In the genomic region with DNA sequence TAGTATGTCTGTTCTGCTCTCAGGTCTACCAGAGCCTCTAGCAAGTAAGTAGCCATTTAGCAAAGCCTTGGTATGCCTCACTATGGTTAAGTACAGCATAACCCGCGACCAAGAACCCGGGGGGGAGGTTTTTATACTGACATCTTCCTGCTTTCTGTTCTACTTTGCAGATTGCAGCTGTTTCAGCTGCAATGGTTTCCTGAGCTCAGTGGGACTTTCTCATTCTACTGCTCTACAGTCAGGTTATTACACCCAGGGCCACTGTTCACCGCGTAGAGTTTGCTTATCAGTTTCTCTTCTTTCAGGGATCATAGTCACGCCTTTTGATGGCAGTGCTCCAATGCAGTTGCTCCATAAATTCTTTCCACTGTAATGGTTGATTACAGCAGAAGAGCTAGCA, we compare ENCODE assay signal across 14 cellular contexts.
DNase-seq lines count a peak whose midpoint lies in the region; ATAC-seq, FAIRE-seq and TF ChIP-seq lines count a peak whose summit lies in the region.
"Had no signal": no experiment of that assay in that cellular context is flagged by ENCODE, and none has a peak within 500 bp of the region (broad histone marks: within the 10 kb centered on the region; RNA-seq: fewer than 3 reads in every experiment).

No MANE protein-coding gene starts in this region.

- no peak for TF ChIP-seq EP300 in H1 (IDR thresholded peaks at IDR 0.05; ENCODE audit: borderline replicate concordance in 1 of 2, low read depth in 2 of 2, low read length in 2 of 2)

- no peak overlapping the region for H2BK120ac ChIP-seq in H1 (replicated peaks; ENCODE audit: low read depth, low read length)

- no peak overlapping the region for H3K27ac Mint-ChIP-seq in GM23338
- H3K27ac Mint-ChIP-seq in activated CD4-positive, alpha-beta T cell treated with anti-CD3 and anti-CD28 coated beads for 36 hours, result no peak overlapping the region

- H3K36me3 Mint-ChIP-seq in GM23338 (ENCODE audit: low read depth), result no peaks in the 10 kb centered on the region
- no peaks in the 10 kb centered on the region for H3K36me3 Mint-ChIP-seq in activated CD4-positive, alpha-beta T cell treated with anti-CD3 and anti-CD28 coated beads for 36 hours (ENCODE audit: low read depth)

- H3K18ac ChIP-seq in H1 (ENCODE audit: extremely low read depth, low read length), result no peak overlapping the region

- H3K4me2 ChIP-seq in GM23338, result no peak overlapping the region
- H3K4me2 ChIP-seq in H1 (ENCODE audit: insufficient read depth in 1 of 2, low read depth in 2 of 2, low read length in 2 of 2), result no peak overlapping the region
- H3K4me2 ChIP-seq: BLaER1 treated with 17β-estradiol and CSF1 and Interleukin-3, amounts not matched to agents 10 nM and 100 nM had no signal

- TF ChIP-seq RAD21 in H1 (IDR thresholded peaks at IDR 0.05 in 1 of 2, conservative IDR thresholded peaks at IDR 0.05 in 1 of 2; ENCODE audit: low read depth in 2 of 2, low read length in 2 of 2), result no peak; a peak in 1 of 4 replicates

- CTCF ChIA-PET in H1 (lab: Charles Lee; ENCODE audit: partially characterized antibody), result interaction anchor here (0.8 to 1.3 kb wide), 3 partner anchors 13 to 247 kb away, joined by 3 to 4 read pairs (median 3); no protein-coding TSS in a partner anchor
- CTCF ChIA-PET in activated CD4-positive, alpha-beta T cell treated with anti-CD3 and anti-CD28 coated beads for 36 hours (lab: Charles Lee), result no interaction called here

- H2BK15ac ChIP-seq in H1 (ENCODE audit: low read length), result no peak overlapping the region

- H2BK20ac ChIP-seq in H1 (ENCODE audit: low read length), result no peak overlapping the region

- no peak for TF ChIP-seq POLR2A in H1 (IDR thresholded peaks at IDR 0.05; ENCODE audit: control extremely low read depth in 1 of 2, low read depth in 2 of 2, low read length in 2 of 2)

- H3K27ac ChIP-seq in GM23338 (ENCODE audit: low read depth) (no peak overlapping the region), H1 (ENCODE audit: low read depth, low read length) (no peak overlapping the region)
- H3K27ac ChIP-seq: BLaER1 treated with 17β-estradiol and CSF1 and Interleukin-3, amounts not matched to agents 10 nM and 100 nM had no signal

- H3K14ac ChIP-seq in H1 (ENCODE audit: insufficient read length), result no peak overlapping the region

- H3K27me3 ChIP-seq in GM23338 (ENCODE audit: insufficient read depth) (no peaks in the 10 kb centered on the region), H1 (replicated peaks in 1 of 4; ENCODE audit: control insufficient read depth in 3 of 4, extremely low read depth in 1 of 4, insufficient read depth in 3 of 4, low read length in 3 of 4) (no peaks in the 10 kb centered on the region)
- H3K27me3 ChIP-seq: BLaER1 treated with 17β-estradiol and CSF1 and Interleukin-3, amounts not matched to agents 10 nM and 100 nM had no signal

- H3K4ac ChIP-seq in H1 (replicated peaks; ENCODE audit: insufficient read length, low read depth, low read length), result no peak overlapping the region

- H3K9me2 ChIP-seq in GM23338 (ENCODE audit: insufficient read depth), result no peaks in the 10 kb centered on the region

- H2AFZ ChIP-seq in GM23338, result peak overlapping the region; percentile 65; the same call in 1 of the 2 replicates
- H2AFZ ChIP-seq in H1 (ENCODE audit: low read length), result peak overlapping the region; percentile 41; the same call in 1 of the 2 replicates

- WGBS in H1 (ENCODE audit: extremely low coverage in 1 of 2, insufficient coverage in 1 of 2, insufficient read length in 1 of 2, insufficient replicate concordance in 2 of 2, low coverage in 1 of 2, low lambda C conversion rate in 2 of 2, missing lambda C conversion rate in 1 of 2), 2 experiments, result 92% methylated on average over 6 of the region's 6 CpGs; no CpG with 5 or more reads in 1 of the 2 experiments

- H2BK5ac ChIP-seq in H1 (ENCODE audit: low read depth, low read length), result no peak overlapping the region

- H4K8ac ChIP-seq in H1 (ENCODE audit: extremely low read depth, insufficient read depth, low read length), result no peak overlapping the region

- no peaks in the 10 kb centered on the region for H3K27me3 Mint-ChIP-seq in GM23338 (ENCODE audit: insufficient read depth, low read depth, poor library complexity)
- no peaks in the 10 kb centered on the region for H3K27me3 Mint-ChIP-seq in activated CD4-positive, alpha-beta T cell treated with anti-CD3 and anti-CD28 coated beads for 36 hours

- H3K79me2 ChIP-seq in GM23338 (replicated peaks; ENCODE audit: insufficient read depth) (no peaks in the 10 kb centered on the region), H1 (ENCODE audit: control insufficient read depth in 1 of 2, insufficient read depth in 2 of 2, low read length in 2 of 2) (no peaks in the 10 kb centered on the region)

- H4K91ac ChIP-seq in H1 (replicated peaks; ENCODE audit: insufficient read length, low read length), result no peak overlapping the region

- H3K4me1 ChIP-seq in GM23338 (ENCODE audit: insufficient read depth) (0 out of 2 replicates have a peak, but pooled peaks cover 9% of the 10 kb centered on the region), H1 (replicated peaks in 1 of 4; ENCODE audit: control insufficient read depth in 3 of 4, insufficient read depth in 4 of 4, low read length in 3 of 4) (no peaks in the 10 kb centered on the region)
- H3K4me1 ChIP-seq: BLaER1 treated with 17β-estradiol and CSF1 and Interleukin-3, amounts not matched to agents 10 nM and 100 nM had no signal

- H4K5ac ChIP-seq in H1 (ENCODE audit: insufficient read length, low read depth, low read length), result no peak overlapping the region

- no peak for DNase-seq in GM23338 (ENCODE audit: low spot score)
- peak; percentile 75 for DNase-seq in NCI-H226
- DNase-seq in H1 (ENCODE audit: low read depth in 1 of 2, low spot score in 2 of 2), result no peak
- peak; percentile 46 for DNase-seq in myocyte (ENCODE audit: low read depth)
- no peak for DNase-seq in GOT3 (lab: John Stamatoyannopoulos, UW)
- DNase-seq in germinal center (ENCODE audit: low spot score), result no peak
- no peak for DNase-seq in activated CD4-positive, alpha-beta T cell treated with anti-CD3 and anti-CD28 coated beads for 36 hours
- DNase-seq: NCI-H1092 treated with DMSO at 0.1 percent for 48 hours, NCI-H1694, NCI-H2107, NCI-H774, SIG-M5 had no signal

- H3K9ac ChIP-seq in H1 (replicated peaks in 1 of 4; ENCODE audit: extremely low read depth in 1 of 4, low read depth in 3 of 4, low read length in 3 of 4), result no peak overlapping the region
- H3K9ac ChIP-seq: BLaER1 treated with 17β-estradiol and CSF1 and Interleukin-3, amounts not matched to agents 10 nM and 100 nM had no signal

- no peaks in the 10 kb centered on the region for H3K36me3 ChIP-seq in GM23338 (ENCODE audit: insufficient read depth)
- no peaks in the 10 kb centered on the region for H3K36me3 ChIP-seq in H1 (ENCODE audit: control insufficient read depth in 2 of 4, insufficient read depth in 4 of 4, low read length in 3 of 4)
- H3K36me3 ChIP-seq: BLaER1 treated with 17β-estradiol and CSF1 and Interleukin-3, amounts not matched to agents 10 nM and 100 nM had no signal

- H2BK12ac ChIP-seq in H1 (ENCODE audit: low read depth, low read length), result no peak overlapping the region

- H3F3A ChIP-seq in GM23338 (replicated peaks; ENCODE audit: low read depth), result no peaks in the 10 kb centered on the region

- no peaks in the 10 kb centered on the region for H3K79me1 ChIP-seq in H1 (ENCODE audit: low read depth, low read length)

- no peak for TF ChIP-seq CTCF in GM23338 (conservative IDR thresholded peaks at IDR 0.05; ENCODE audit: low read depth in 2 of 2)
- TF ChIP-seq CTCF in H1 (IDR thresholded peaks at IDR 0.05; ENCODE audit: control extremely low read depth in 1 of 3, insufficient read depth in 1 of 3, low read depth in 1 of 3, low read length in 3 of 3), result no peak; a peak in 1 of 4 replicates

- no peaks in the 10 kb centered on the region for H3K9me3 ChIP-seq in H1 (ENCODE audit: insufficient read depth in 2 of 2, low read depth in 1 of 2, low read length in 1 of 2)
- H3K9me3 ChIP-seq: BLaER1 treated with 17β-estradiol and CSF1 and Interleukin-3, amounts not matched to agents 10 nM and 100 nM had no signal

- no peak for ATAC-seq in GM23338
- ATAC-seq in activated CD4-positive, alpha-beta T cell treated with anti-CD3 and anti-CD28 coated beads for 36 hours, result no peak
- ATAC-seq: K562 had no signal

- no peak for FAIRE-seq in H1 (lab: Jason Lieb, UNC)
- FAIRE-seq: K562 had no signal

- H3K4me3 ChIP-seq in GM23338, result no peak overlapping the region
- no peak overlapping the region for H3K4me3 ChIP-seq in H1 (ENCODE audit: extremely low read depth in 1 of 4, insufficient read depth in 2 of 4, low read depth in 3 of 4, low read length in 4 of 4)
- H3K4me3 ChIP-seq: BLaER1 treated with 17β-estradiol and CSF1 and Interleukin-3, amounts not matched to agents 10 nM and 100 nM; K562 had no signal

- no peak overlapping the region for H3K56ac ChIP-seq in H1 (replicated peaks; ENCODE audit: insufficient read length, low read depth, low read length)

- POLR2A ChIA-PET in H1 (lab: Charles Lee; ENCODE audit: partially characterized antibody), result no interaction called here
- POLR2A ChIA-PET in activated CD4-positive, alpha-beta T cell treated with anti-CD3 and anti-CD28 coated beads for 36 hours (lab: Charles Lee), result no interaction called here

- H2AK5ac ChIP-seq in H1 (ENCODE audit: low read depth, low read length), result no peak overlapping the region

- peaks cover 14% of the 10 kb centered on the region; the same call in 2 of the 3 replicates for H3K4me1 Mint-ChIP-seq in GM23338
- H3K4me1 Mint-ChIP-seq in activated CD4-positive, alpha-beta T cell treated with anti-CD3 and anti-CD28 coated beads for 36 hours, result no peaks in the 10 kb centered on the region

- H3K23ac ChIP-seq in H1 (ENCODE audit: insufficient read length), result no peak overlapping the region

- H3K4me3 Mint-ChIP-seq in GM23338, result no peak overlapping the region
- no peak overlapping the region for H3K4me3 Mint-ChIP-seq in activated CD4-positive, alpha-beta T cell treated with anti-CD3 and anti-CD28 coated beads for 36 hours

- H3K9me3 Mint-ChIP-seq in GM23338, result no peaks in the 10 kb centered on the region
- no peaks in the 10 kb centered on the region for H3K9me3 Mint-ChIP-seq in activated CD4-positive, alpha-beta T cell treated with anti-CD3 and anti-CD28 coated beads for 36 hours (ENCODE audit: low read depth)

- no peaks in the 10 kb centered on the region for H4K20me1 ChIP-seq in GM23338 (replicated peaks; ENCODE audit: insufficient read depth)
- no peaks in the 10 kb centered on the region for H4K20me1 ChIP-seq in H1 (replicated peaks in 1 of 2; ENCODE audit: control insufficient read depth in 1 of 2, insufficient read depth in 2 of 2, low read length in 2 of 2)
- H4K20me1 ChIP-seq: BLaER1 treated with 17β-estradiol and CSF1 and Interleukin-3, amounts not matched to agents 10 nM and 100 nM had no signal

- intact Hi-C loops in activated CD4-positive, alpha-beta T cell treated with anti-CD3 and anti-CD28 coated beads for 36 hours (cut with DNase I, micrococcal nuclease), result no loop called here

- no peaks in the 10 kb centered on the region for H3K23me2 ChIP-seq in H1 (ENCODE audit: low read depth, low read length)

TF ChIP-seq in GM23338, 12 proteins besides CTCF, POLR2A, EP300 and RAD21 (continues in another document):
- TF ChIP-seq POLR2AphosphoS5 (IDR thresholded peaks at IDR 0.05; ENCODE audit: low read depth), result no peak
- TF ChIP-seq JUNB (IDR thresholded peaks at IDR 0.05; ENCODE audit: unreplicated experiment), result no peak

TF ChIP-seq in H1, 55 proteins besides CTCF, POLR2A, EP300 and RAD21 (continues in another document):
- TF ChIP-seq JUND (IDR thresholded peaks at IDR 0.05; ENCODE audit: low read length), result no peak
- TF ChIP-seq CTBP2 (IDR thresholded peaks at IDR 0.05; ENCODE audit: borderline replicate concordance, insufficient read depth, insufficient read length, low read length), result no peak

Comparison
In these comparisons a context has a peak if more than half of its experiments do, and no peak if none do; other contexts are left out.
1. DNase-seq: peak in NCI-H226 (single experiment) and myocyte (single experiment); none in GM23338 (single experiment), H1 (0 of 2), GOT3 (single experiment), germinal center (single experiment) and activated CD4-positive, alpha-beta T cell treated with anti-CD3 and anti-CD28 coated beads for 36 hours (single experiment).